13 cellular contexts compared by ENCODE assay signal in the genomic region with DNA sequence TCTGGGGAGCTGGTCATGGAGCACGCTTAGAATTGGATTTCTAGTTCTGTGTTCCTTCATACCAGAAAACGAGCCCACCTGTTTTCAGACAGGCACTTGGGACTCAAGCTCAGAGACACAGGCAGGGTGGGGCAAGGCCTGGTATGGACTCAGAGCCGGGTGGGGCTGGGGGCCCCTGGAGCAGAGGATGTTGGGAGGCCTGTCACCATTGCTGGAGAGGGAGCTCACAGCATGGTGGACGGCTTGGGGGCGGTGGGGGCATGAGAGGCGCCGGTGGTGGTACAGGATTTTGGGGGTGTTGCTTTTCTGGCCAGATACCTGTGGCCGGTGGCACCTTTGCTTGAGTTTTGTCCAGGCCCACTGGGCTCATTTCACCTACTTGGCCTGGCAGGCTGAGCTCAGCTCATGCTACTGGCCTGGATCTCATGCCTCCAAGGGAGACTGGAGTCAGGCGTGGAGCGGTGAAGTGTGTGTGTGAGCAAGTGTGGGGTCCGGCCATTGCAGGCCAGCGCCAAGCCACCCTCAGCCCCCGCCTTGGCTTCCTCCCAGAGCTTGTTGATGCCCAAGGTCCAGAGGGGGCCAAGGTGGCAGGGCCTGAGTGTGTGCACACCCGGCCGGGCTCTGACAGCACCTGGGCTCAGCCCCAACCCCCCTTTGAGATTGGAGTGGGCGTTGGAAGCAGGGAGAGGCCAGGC.
"Had no signal": no experiment of that assay in that cellular context is flagged by ENCODE, and none has a peak within 500 bp of the region (broad histone marks: within the 10 kb centered on the region; RNA-seq: fewer than 3 reads in every experiment).

No MANE protein-coding gene starts in this region.

- H3K27ac ChIP-seq: testis had no signal

- H3K4me3 ChIP-seq: testis, uterus had no signal

- H3K9me3 Mint-ChIP-seq: activated naive CD4-positive, alpha-beta T cell treated with anti-CD3 and anti-CD28 coated beads, Interleukin-2, amount 50 U/mL, for 24 hours; brain; nephron progenitor cell; stimulated activated naive CD8-positive, alpha-beta T cell treated with anti-CD3 and anti-CD28 coated beads, Interleukin-15, amount 100 ng/mL, for 72 hours had no signal

- H3K27me3 Mint-ChIP-seq: activated naive CD4-positive, alpha-beta T cell treated with anti-CD3 and anti-CD28 coated beads, Interleukin-2, amount 50 U/mL, for 24 hours; brain; stimulated activated naive CD8-positive, alpha-beta T cell treated with anti-CD3 and anti-CD28 coated beads, Interleukin-15, amount 100 ng/mL, for 72 hours; T-helper 17 cell had no signal

- ATAC-seq: T-helper 17 cell had no signal

- H3K36me3 ChIP-seq: uterus had no signal

- H3K27ac Mint-ChIP-seq: activated naive CD4-positive, alpha-beta T cell treated with anti-CD3 and anti-CD28 coated beads, Interleukin-2, amount 50 U/mL, for 24 hours; brain; nephron progenitor cell had no signal

- H3K27me3 ChIP-seq: testis, uterus had no signal

- H3K9me3 ChIP-seq: testis, uterus had no signal

- DNase-seq: activated CD4-positive, alpha-beta T cell treated with anti-CD3 and anti-CD28 coated beads, Interleukin-2, amount 50 U/mL, for 1 hour; activated T-cell treated with anti-CD3 and anti-CD28 coated beads, Interleukin-2, amount 50 U/mL, for 1 hour; dermis blood vessel endothelial cell; left colon; nephron progenitor cell; stimulated activated CD4-positive, alpha-beta T cell treated with anti-CD3 and anti-CD28 coated beads, Interleukin-15, amount 100 ng/mL, for 24 hours; stimulated activated CD4-positive, alpha-beta T cell treated with anti-CD3 and anti-CD28 coated beads, Interleukin-4, amount 100 ng/mL, for 24 hours; stimulated activated naive CD8-positive, alpha-beta T cell treated with anti-CD3 and anti-CD28 coated beads, Interleukin-15, amount 100 ng/mL, for 72 hours; testis had no signal

- H3K4me1 Mint-ChIP-seq: brain, nephron progenitor cell had no signal

- H3K4me1 ChIP-seq: testis had no signal

- H3K4me3 Mint-ChIP-seq: activated naive CD4-positive, alpha-beta T cell treated with anti-CD3 and anti-CD28 coated beads, Interleukin-2, amount 50 U/mL, for 24 hours; brain; nephron progenitor cell; stimulated activated naive CD8-positive, alpha-beta T cell treated with anti-CD3 and anti-CD28 coated beads, Interleukin-15, amount 100 ng/mL, for 72 hours; T-helper 17 cell had no signal
